Comparison of ENCODE assay signal across 8 cellular contexts in genomic region chr22:35154937-35155387, GRCh38.
DNase-seq lines count a peak whose midpoint lies in the region; ATAC-seq and TF ChIP-seq lines count a peak whose summit lies in the region.

No MANE protein-coding gene starts in this region.

- DNase-seq in ACHN (peak; percentile 60), GM06990 (ENCODE audit: extremely low read depth, insufficient read length) (no peak), NCI-H1105 (lab: John Stamatoyannopoulos, UW) (peak; percentile 58), head of caudate nucleus (peak in 40 of 42 donors; percentile 5 to 69 (median 36)), renal cortical epithelial cell (ENCODE audit: low read depth) (peak; percentile 28), 8988T (no peak)
- peak; percentile 1 for DNase-seq in activated CD4-positive, alpha-beta T cell treated with anti-CD3 and anti-CD28 coated beads, Interleukin-2, amount 50 U/mL, for 1 hour

- H3K36me3 ChIP-seq in GM06990 (ENCODE audit: control insufficient read depth, insufficient read depth, low read length): no peaks in the 10 kb centered on the region

- no peak overlapping the region for H3K4me3 ChIP-seq in GM06990 (replicated peaks; ENCODE audit: low read depth, low read length)

- no peaks in the 10 kb centered on the region for H3K27me3 ChIP-seq in GM06990 (replicated peaks; ENCODE audit: control insufficient read depth, insufficient read depth, low read length)

- intact Hi-C loops in head of caudate nucleus (cut with DNase I): no loop called here

- ATAC-seq in HG03439 (IDR thresholded peaks at IDR 0.05; ENCODE audit: unreplicated experiment): no peak

- in situ Hi-C loops in ACHN (cut with HindIII; ENCODE audit: low pct_ligation_motif_present, low pct_unique_long_range_greater_than_20kb, low sequenced_read_pairs): no loop called here

- TF ChIP-seq CTCF in GM06990 (IDR thresholded peaks at IDR 0.05; ENCODE audit: insufficient read depth, low read length, poor library complexity, severe bottlenecking): peak; percentile 84

Comparison
In these comparisons a context has a peak if more than half of its experiments do, and no peak if none do; other contexts are left out.
1. DNase-seq: peak in ACHN (single experiment), NCI-H1105 (single experiment), activated CD4-positive, alpha-beta T cell treated with anti-CD3 and anti-CD28 coated beads, Interleukin-2, amount 50 U/mL, for 1 hour (single experiment), head of caudate nucleus (40 of 42) and renal cortical epithelial cell (single experiment); none in GM06990 (single experiment) and 8988T (single experiment).